ENCODE assay signal across 11 cellular contexts in genomic region chr10:78623577-78624215, GRCh38.
DNase-seq lines count a peak whose midpoint lies in the region; ATAC-seq, FAIRE-seq and TF ChIP-seq lines count a peak whose summit lies in the region.
"Had no signal": no experiment of that assay in that cellular context is flagged by ENCODE, and none has a peak within 500 bp of the region (broad histone marks: within the 10 kb centered on the region; RNA-seq: fewer than 3 reads in every experiment).

No MANE protein-coding gene starts in this region.

- no peaks in the 10 kb centered on the region for H4K20me1 ChIP-seq in astrocyte (ENCODE audit: insufficient read depth, low read length)

- no peak overlapping the region for H2AFZ ChIP-seq in astrocyte (ENCODE audit: low read depth, low read length)

- H3K4me3 ChIP-seq in astrocyte (ENCODE audit: insufficient read depth, low read depth, low read length), result no peak overlapping the region
- no peak overlapping the region for H3K4me3 ChIP-seq in lower lobe of right lung
- H3K4me3 ChIP-seq: dorsolateral prefrontal cortex had no signal

- no peaks in the 10 kb centered on the region for H3K36me3 Mint-ChIP-seq in astrocyte (ENCODE audit: low read depth, unreplicated experiment)

- H3K27me3 Mint-ChIP-seq in astrocyte (ENCODE audit: low read depth, unreplicated experiment), result peaks cover 54% of the 10 kb centered on the region

- H3K27ac ChIP-seq in astrocyte (ENCODE audit: low read depth, low read length), result peak overlapping the region; percentile 27
- H3K27ac ChIP-seq in lower lobe of right lung, result no peak overlapping the region
- H3K27ac ChIP-seq: dorsolateral prefrontal cortex had no signal

- no peak overlapping the region for H3K9ac ChIP-seq in astrocyte (ENCODE audit: low read length)

- peak; percentile 83 for FAIRE-seq in astrocyte (lab: Jason Lieb, UNC)

- H3K36me3 ChIP-seq in astrocyte (ENCODE audit: insufficient read depth, low read length), result no peaks in the 10 kb centered on the region
- no peaks in the 10 kb centered on the region for H3K36me3 ChIP-seq in lower lobe of right lung

- TF ChIP-seq CTCF in astrocyte (IDR thresholded peaks at IDR 0.05; ENCODE audit: insufficient read depth, low read depth, low read length) (no peak), lower lobe of right lung (IDR thresholded peaks at IDR 0.05) (no peak)

- H3K79me2 ChIP-seq in astrocyte (ENCODE audit: insufficient read depth, low read length), result no peaks in the 10 kb centered on the region

- H3K4me1 ChIP-seq in astrocyte (ENCODE audit: insufficient read depth, low read length) (peaks cover 11% of the 10 kb centered on the region), lower lobe of right lung (peaks cover 12% of the 10 kb centered on the region)

- H3K4me3 Mint-ChIP-seq in astrocyte (ENCODE audit: unreplicated experiment), result no peak overlapping the region

- ATAC-seq in HG03342 (IDR thresholded peaks at IDR 0.05; ENCODE audit: unreplicated experiment), result peak; percentile 56
- ATAC-seq in lower lobe of right lung, result peak; percentile 81 to 91

- peaks cover 17% of the 10 kb centered on the region for H3K4me1 Mint-ChIP-seq in astrocyte (ENCODE audit: low read depth, unreplicated experiment)

- intact Hi-C loops in lower lobe of right lung (cut with DNase I), result no loop called here

- H3K27ac Mint-ChIP-seq in astrocyte (ENCODE audit: unreplicated experiment), result no peak overlapping the region

- no peaks in the 10 kb centered on the region for H3K9me3 ChIP-seq in astrocyte (ENCODE audit: insufficient read depth, low read depth, low read length)
- H3K9me3 ChIP-seq in lower lobe of right lung, result no peaks in the 10 kb centered on the region

- TF ChIP-seq POLR2A in erythroblast (IDR thresholded peaks at IDR 0.05; ENCODE audit: low read length), result no peak

- DNase-seq in Caki2 (ENCODE audit: low read depth) (peak; percentile 81), astrocyte (ENCODE audit: low read depth) (peak; percentile 94), lower lobe of right lung (no peak), erythroblast (lab: John Stamatoyannopoulos, UW) (no peak), T1000 (lab: John Stamatoyannopoulos, UW) (no peak), dermis blood vessel endothelial cell (no peak), inferior parietal cortex (ENCODE audit: extremely low spot score) (no peak)
- DNase-seq: dorsolateral prefrontal cortex, occipital lobe, T-helper 2 cell had no signal

- no peaks in the 10 kb centered on the region for H3K27me3 ChIP-seq in astrocyte (ENCODE audit: insufficient read depth, low read length)
- no peaks in the 10 kb centered on the region for H3K27me3 ChIP-seq in lower lobe of right lung (ENCODE audit: low read depth)
- H3K27me3 ChIP-seq: dorsolateral prefrontal cortex had no signal

- H3K9me3 Mint-ChIP-seq in astrocyte (ENCODE audit: unreplicated experiment), result peaks cover 6% of the 10 kb centered on the region

- in situ Hi-C loops in Caki2 (cut with HindIII; ENCODE audit: low pct_unique_long_range_greater_than_20kb, low sequenced_read_pairs), result no loop called here

- peak overlapping the region; percentile 36 for H3K4me2 ChIP-seq in astrocyte (ENCODE audit: low read length)

Comparison
In these comparisons a context has a peak if more than half of its experiments do, and no peak if none do; other contexts are left out.
1. DNase-seq: peak in Caki2 (single experiment) and astrocyte (single experiment); none in lower lobe of right lung (single experiment), erythroblast (0 of 2), T1000 (single experiment), dermis blood vessel endothelial cell (single experiment) and inferior parietal cortex (single experiment).